In the genomic region with DNA sequence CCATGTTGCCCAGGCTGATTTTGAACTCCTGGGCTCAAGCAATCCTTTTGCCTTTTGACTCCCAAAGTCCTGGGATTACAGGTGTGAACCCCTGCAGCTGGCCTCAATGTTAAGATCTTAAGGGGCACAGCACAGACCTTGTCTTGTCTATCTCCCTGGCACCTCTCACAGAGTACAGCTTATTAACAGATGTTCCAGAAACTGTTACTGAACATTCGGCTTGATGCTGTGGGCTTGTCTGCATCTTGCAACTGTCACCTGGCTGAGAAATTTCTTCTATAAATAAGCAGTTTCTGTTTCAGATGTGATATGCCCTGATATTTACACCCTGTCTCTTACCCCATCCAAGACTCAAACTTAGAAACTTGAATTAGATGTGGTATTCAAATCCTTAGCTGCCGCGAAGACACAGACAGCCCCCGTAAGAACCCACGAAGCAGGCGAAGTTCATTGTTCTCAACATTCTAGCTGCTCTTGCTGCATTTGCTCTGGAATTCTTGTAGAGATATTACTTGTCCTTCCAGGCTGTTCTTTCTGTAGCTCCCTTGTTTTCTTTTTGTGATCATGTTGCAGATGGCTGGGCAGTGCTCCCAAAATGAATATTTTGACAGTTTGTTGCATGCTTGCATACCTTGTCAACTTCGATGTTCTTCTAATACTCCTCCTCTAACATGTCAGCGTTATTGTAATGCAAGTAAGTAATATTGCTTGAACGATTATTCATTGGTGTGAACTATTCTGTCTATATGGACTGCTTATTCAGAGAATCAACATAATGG, we compare ENCODE assay signal across 11 cellular contexts. TPM values are rescaled to one million over a fixed set of nuclear protein-coding genes. Genes with fewer than 3 reads are reported as not detected.
DNase-seq lines count a peak whose midpoint lies in the region; ATAC-seq, FAIRE-seq and TF ChIP-seq lines count a peak whose summit lies in the region.
"Had no signal": no experiment of that assay in that cellular context is flagged by ENCODE, and none has a peak within 500 bp of the region (broad histone marks: within the 10 kb centered on the region; RNA-seq: fewer than 3 reads in every experiment).

A gene (plus strand): TSS at position 450 of the 779 bp plus-strand sequence. CDS start 115 bp downstream, at position 565.

- H3K9me3 ChIP-seq in kidney (ENCODE audit: control insufficient read depth in 1 of 2, low read length in 2 of 2): no peaks in the 10 kb centered on the region

- H3K4me3 ChIP-seq in kidney (ENCODE audit: low read length in 2 of 2): no peak within 1 kb of the TSS

- no peak within 1 kb of the TSS for H3K27ac Mint-ChIP-seq in activated CD8-positive, alpha-beta memory T cell treated with anti-CD3 and anti-CD28 coated beads, Interleukin-2, amount 10 ng/mL, durations not matched to agents 7 days and 5 days

- H3K4me1 ChIP-seq in kidney (ENCODE audit: control insufficient read depth in 1 of 2, insufficient read depth in 1 of 2, low read depth in 1 of 2, low read length in 2 of 2): no peaks in the 10 kb centered on the region

- FAIRE-seq in kidney (lab: Jason Lieb, UNC) (no peak), D721Med (lab: Jason Lieb, UNC) (no peak)
- FAIRE-seq: G401.6 had no signal

- H3K9me3 Mint-ChIP-seq in activated CD8-positive, alpha-beta memory T cell treated with anti-CD3 and anti-CD28 coated beads, Interleukin-2, amount 10 ng/mL, durations not matched to agents 7 days and 5 days (ENCODE audit: low read depth): no peaks in the 10 kb centered on the region

- H3K36me3 Mint-ChIP-seq in activated CD8-positive, alpha-beta memory T cell treated with anti-CD3 and anti-CD28 coated beads, Interleukin-2, amount 10 ng/mL, durations not matched to agents 7 days and 5 days: no peaks in the 10 kb centered on the region

- ATAC-seq in GM18508 (IDR thresholded peaks at IDR 0.05; ENCODE audit: insufficient read depth, unreplicated experiment): peak; percentile 45
- ATAC-seq in GM21515 (IDR thresholded peaks at IDR 0.05; ENCODE audit: unreplicated experiment): peak; percentile 70
- ATAC-seq in HG03280 (IDR thresholded peaks at IDR 0.05; ENCODE audit: unreplicated experiment): peak; percentile 74
- ATAC-seq in omental fat pad (ENCODE audit: low FRiP score): no peak
- no peak for ATAC-seq in activated CD8-positive, alpha-beta memory T cell treated with anti-CD3 and anti-CD28 coated beads, Interleukin-2, amount 10 ng/mL, durations not matched to agents 7 days and 5 days

- TF ChIP-seq CTCF in kidney (IDR thresholded peaks at IDR 0.05; ENCODE audit: borderline replicate concordance, extremely low read depth, insufficient read depth) (no peak), D721Med (IDR thresholded peaks at IDR 0.05; ENCODE audit: insufficient read depth, missing control alignments) (no peak), omental fat pad (IDR thresholded peaks at IDR 0.05) (no peak)

- H3K36me3 ChIP-seq in kidney (ENCODE audit: control insufficient read depth in 1 of 2, insufficient read depth in 2 of 2, low read length in 2 of 2): no peaks in the 10 kb centered on the region

- H3K27ac ChIP-seq in kidney (ENCODE audit: low read depth in 2 of 2, low read length in 2 of 2): no peak within 1 kb of the TSS

- CTCF ChIA-PET in activated CD8-positive, alpha-beta memory T cell treated with anti-CD3 and anti-CD28 coated beads, Interleukin-2, amount 10 ng/mL, durations not matched to agents 7 days and 5 days (lab: Charles Lee): interaction anchor here (2.0 kb wide), 1 partner anchor 12 kb away, joined by 5 read pairs; a partner anchor contains a TSS

- no peak within 1 kb of the TSS for H3K4me3 Mint-ChIP-seq in activated CD8-positive, alpha-beta memory T cell treated with anti-CD3 and anti-CD28 coated beads, Interleukin-2, amount 10 ng/mL, durations not matched to agents 7 days and 5 days

- H3K9ac ChIP-seq in kidney (ENCODE audit: low read length in 2 of 2): no peak within 1 kb of the TSS

- intact Hi-C loops in kidney (cut with DNase I): no loop called here

- peak; percentile 1 for DNase-seq in kidney
- no peak for DNase-seq in D721Med (ENCODE audit: insufficient read length, low spot score)
- no peak for DNase-seq in omental fat pad (ENCODE audit: low spot score)
- DNase-seq in activated CD8-positive, alpha-beta memory T cell treated with anti-CD3 and anti-CD28 coated beads, Interleukin-2, amount 10 ng/mL, durations not matched to agents 7 days and 5 days: no peak
- DNase-seq in AG08395 (ENCODE audit: low spot score): no peak
- DNase-seq: NCI-H2227 treated with DMSO at 0.1 percent for 48 hours had no signal

- H3K4me1 Mint-ChIP-seq in activated CD8-positive, alpha-beta memory T cell treated with anti-CD3 and anti-CD28 coated beads, Interleukin-2, amount 10 ng/mL, durations not matched to agents 7 days and 5 days: peaks cover 7% of the 10 kb centered on the region

- peaks cover 13% of the 10 kb centered on the region for H3K27me3 Mint-ChIP-seq in activated CD8-positive, alpha-beta memory T cell treated with anti-CD3 and anti-CD28 coated beads, Interleukin-2, amount 10 ng/mL, durations not matched to agents 7 days and 5 days

RNA-seq across cellular contexts. Expression of the gene that starts here (rescaled TPM):
- total RNA-seq in kidney: 3.0 TPM
- polyA plus RNA-seq in kidney (ENCODE audit: insufficient read depth, low read depth, low replicate concordance): not detected
- 1 to 10 TPM in 1 of 4 donors, not detected in 3; 1.2 TPM for total RNA-seq in omental fat pad
- total RNA-seq in activated CD8-positive, alpha-beta memory T cell treated with anti-CD3 and anti-CD28 coated beads, Interleukin-2, amount 10 ng/mL, durations not matched to agents 7 days and 5 days: not detected
- total RNA-seq: cerebellum had no signal

Comparison
In these comparisons a context has a peak if more than half of its experiments do, and no peak if none do; other contexts are left out.
1. ATAC-seq: peak in GM18508 (single experiment), GM21515 (single experiment) and HG03280 (single experiment); none in omental fat pad (single experiment) and activated CD8-positive, alpha-beta memory T cell treated with anti-CD3 and anti-CD28 coated beads, Interleukin-2, amount 10 ng/mL, durations not matched to agents 7 days and 5 days (single experiment).